17 cellular contexts compared by ENCODE assay signal in the genomic region with DNA sequence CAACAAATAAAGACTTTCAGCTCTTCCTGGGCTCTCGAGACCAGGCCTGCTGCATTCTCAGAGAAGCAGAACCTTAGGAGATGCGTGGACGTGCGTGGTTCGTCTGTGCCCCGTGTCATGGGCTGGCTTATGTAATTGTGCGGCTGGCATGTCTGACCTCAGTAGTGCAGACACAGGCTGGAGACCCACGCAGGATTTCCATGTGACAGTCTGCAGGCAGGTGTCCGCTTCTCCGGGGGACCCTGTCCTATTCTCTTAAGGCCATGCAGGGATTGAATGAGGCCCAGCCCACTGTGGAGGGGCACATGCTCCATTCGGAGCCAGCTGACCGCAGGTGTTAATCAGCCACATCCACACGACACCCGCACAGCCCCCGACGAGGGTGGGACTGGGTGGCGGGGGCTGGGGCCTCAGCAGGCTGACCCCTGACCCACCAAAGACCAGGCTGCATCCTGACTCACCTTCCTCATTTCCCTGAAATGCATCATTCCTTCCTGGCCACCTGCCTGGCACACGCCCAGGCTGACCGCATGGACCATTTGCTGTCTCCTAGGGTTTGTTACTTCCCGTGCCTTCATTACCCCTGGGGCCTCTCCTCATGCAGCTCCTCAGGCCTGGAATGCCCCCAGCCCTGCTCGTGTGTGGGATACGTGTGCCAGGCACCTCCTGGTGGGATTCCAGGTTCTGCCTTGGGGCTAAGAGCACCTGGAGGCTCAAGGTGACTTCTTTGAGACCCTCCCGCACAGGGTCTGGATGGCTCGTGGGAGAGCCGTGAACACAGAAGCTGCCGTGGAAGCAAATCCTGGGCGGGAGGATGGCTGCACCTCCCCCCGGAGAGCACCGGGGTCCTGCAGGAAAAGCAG. TPM values are rescaled to one million over a fixed set of nuclear protein-coding genes. Genes with fewer than 3 reads are reported as not detected.
DNase-seq lines count a peak whose midpoint lies in the region; ATAC-seq and TF ChIP-seq lines count a peak whose summit lies in the region.
"Had no signal": no experiment of that assay in that cellular context is flagged by ENCODE, and none has a peak within 500 bp of the region (broad histone marks: within the 10 kb centered on the region; RNA-seq: fewer than 3 reads in every experiment).

No MANE protein-coding gene starts in this region.

- BruUV-seq in HCT116 (replicated peaks; lab: Mats Ljungman, UMichigan), result no TSS peak

- TF ChIP-seq CTCF in HCT116 (IDR thresholded peaks at IDR 0.05 in 2 of 3, conservative IDR thresholded peaks at IDR 0.05 in 1 of 3; ENCODE audit: borderline replicate concordance in 1 of 3, insufficient read depth in 1 of 3, low read depth in 2 of 3, low read length in 2 of 3), result no peak
- TF ChIP-seq CTCF in right atrium auricular region (IDR thresholded peaks at IDR 0.05), result no peak
- no peak for TF ChIP-seq CTCF in type B pancreatic cell (conservative IDR thresholded peaks at IDR 0.05)
- TF ChIP-seq CTCF in osteoblast (IDR thresholded peaks at IDR 0.05; ENCODE audit: extremely low read depth, low read depth, low read length), result no peak
- TF ChIP-seq CTCF in GM10266 (IDR thresholded peaks at IDR 0.05; ENCODE audit: control insufficient read depth, insufficient read depth, low read depth, missing control alignments), result no peak

- H3K4me1 Mint-ChIP-seq in type B pancreatic cell (ENCODE audit: unreplicated experiment), result peaks cover 25% of the 10 kb centered on the region
- H3K4me1 Mint-ChIP-seq: activated CD8-positive, alpha-beta memory T cell treated with anti-CD3 and anti-CD28 coated beads, Interleukin-2, amount 10 ng/mL, durations not matched to agents 7 days and 5 days; CD4-positive, alpha-beta memory T cell had no signal

- DNase-seq in HCT116 (ENCODE audit: low read depth, low spot score), result no peak
- peak; percentile 47 for DNase-seq in cerebellar cortex (ENCODE audit: low spot score)
- no peak for DNase-seq in right atrium auricular region (ENCODE audit: low spot score)
- peak; percentile 47 for DNase-seq in sciatic nerve (ENCODE audit: low spot score)
- no peak for DNase-seq in type B pancreatic cell (ENCODE audit: extremely low spot score, unreplicated experiment)
- DNase-seq in activated CD8-positive, alpha-beta memory T cell treated with anti-CD3 and anti-CD28 coated beads for 24 hours, result no peak
- DNase-seq in osteoblast (ENCODE audit: insufficient read length, low spot score, missing footprints), result no peak
- no peak for DNase-seq in GM10266 (ENCODE audit: extremely low spot score)
- DNase-seq: activated CD8-positive, alpha-beta memory T cell treated with anti-CD3 and anti-CD28 coated beads, Interleukin-2, amount 10 ng/mL, durations not matched to agents 7 days and 5 days; CD4-positive, alpha-beta memory T cell; kidney glomerular epithelial cell; MV-4-11; NCI-H2081 treated with DMSO at 0.1 percent for 48 hours; stimulated activated CD4-positive, alpha-beta T cell treated with anti-CD3 and anti-CD28 coated beads, Interleukin-12 subunit alpha, Interleukin-12 subunit beta, amount 100 ng/mL, for 4 hours; stimulated activated naive CD4-positive, alpha-beta T cell treated with Interleukin-2 at 50 U/mL for 16 hours; T-helper 1 cell had no signal

- no peak overlapping the region for H3K9ac ChIP-seq in HCT116 (ENCODE audit: low read length)

- POLR2A ChIA-PET in HCT116 (lab: Charles Lee), result no interaction called here

- H3K27me3 ChIP-seq in HCT116 (ENCODE audit: insufficient read depth, low read length) (no peaks in the 10 kb centered on the region), right atrium auricular region (no peaks in the 10 kb centered on the region), osteoblast (ENCODE audit: insufficient read depth, low read length) (peaks cover 22% of the 10 kb centered on the region)

- H3K27me3 Mint-ChIP-seq in type B pancreatic cell, result no peaks in the 10 kb centered on the region
- H3K27me3 Mint-ChIP-seq: activated CD8-positive, alpha-beta memory T cell treated with anti-CD3 and anti-CD28 coated beads, Interleukin-2, amount 10 ng/mL, durations not matched to agents 7 days and 5 days; CD4-positive, alpha-beta memory T cell had no signal

- no peak overlapping the region for H3K4me3 Mint-ChIP-seq in type B pancreatic cell
- H3K4me3 Mint-ChIP-seq: activated CD8-positive, alpha-beta memory T cell treated with anti-CD3 and anti-CD28 coated beads, Interleukin-2, amount 10 ng/mL, durations not matched to agents 7 days and 5 days; CD4-positive, alpha-beta memory T cell had no signal

- no peaks in the 10 kb centered on the region for H3K79me2 ChIP-seq in HCT116 (ENCODE audit: insufficient read depth, low read length)
- H3K79me2 ChIP-seq in osteoblast (ENCODE audit: insufficient read depth, low read length), result no peaks in the 10 kb centered on the region

- no peaks in the 10 kb centered on the region for H3K9me2 ChIP-seq in HCT116 (ENCODE audit: insufficient read depth)

- no peaks in the 10 kb centered on the region for H3K36me3 Mint-ChIP-seq in type B pancreatic cell
- H3K36me3 Mint-ChIP-seq: activated CD8-positive, alpha-beta memory T cell treated with anti-CD3 and anti-CD28 coated beads, Interleukin-2, amount 10 ng/mL, durations not matched to agents 7 days and 5 days; CD4-positive, alpha-beta memory T cell had no signal

- H3K4me1 ChIP-seq in HCT116 (ENCODE audit: control insufficient read depth in 1 of 2, insufficient read depth in 2 of 2, low read length in 2 of 2) (peaks cover 0 to 6% of the 10 kb centered on the region in 2 experiments; a peak in 1 of 4 replicates), right atrium auricular region (peaks cover 0 to 10% of the 10 kb centered on the region in 2 donors), osteoblast (ENCODE audit: insufficient read depth, low read length) (no peaks in the 10 kb centered on the region)

- intact Hi-C loops in HCT116 (cut with micrococcal nuclease) (no loop called here), sciatic nerve (cut with DNase I) (no loop called here)

- no peak overlapping the region for H3K27ac Mint-ChIP-seq in type B pancreatic cell
- H3K27ac Mint-ChIP-seq: activated CD8-positive, alpha-beta memory T cell treated with anti-CD3 and anti-CD28 coated beads, Interleukin-2, amount 10 ng/mL, durations not matched to agents 7 days and 5 days; CD4-positive, alpha-beta memory T cell had no signal

- no peaks in the 10 kb centered on the region for H4K20me1 ChIP-seq in HCT116 (ENCODE audit: insufficient read depth)
- no peaks in the 10 kb centered on the region for H4K20me1 ChIP-seq in osteoblast (ENCODE audit: insufficient read depth, low read length)

- H3K9me3 Mint-ChIP-seq in type B pancreatic cell, result no peaks in the 10 kb centered on the region
- H3K9me3 Mint-ChIP-seq: CD4-positive, alpha-beta memory T cell had no signal

- CTCF ChIA-PET in HCT116 (lab: Charles Lee), result no interaction called here

- H3K4me2 ChIP-seq in HCT116 (ENCODE audit: low read length), result peak overlapping the region; percentile 32; the same call in 1 of the 2 replicates
- H3K4me2 ChIP-seq in osteoblast (ENCODE audit: insufficient read depth, low read length), result no peak overlapping the region

- H3K36me3 ChIP-seq in HCT116 (ENCODE audit: control insufficient read depth in 1 of 2, insufficient read depth in 2 of 2, low read length in 2 of 2) (no peaks in the 10 kb centered on the region), right atrium auricular region (no peaks in the 10 kb centered on the region), osteoblast (ENCODE audit: insufficient read depth, low read length) (no peaks in the 10 kb centered on the region)

- TF ChIP-seq RAD21 in HCT116 (IDR thresholded peaks at IDR 0.05; ENCODE audit: low read depth), result no peak

- H3K9me3 ChIP-seq in HCT116 (ENCODE audit: control insufficient read depth in 1 of 2, insufficient read depth in 1 of 2, low read depth in 1 of 2, low read length in 2 of 2) (no peaks in the 10 kb centered on the region), right atrium auricular region (no peaks in the 10 kb centered on the region), osteoblast (ENCODE audit: low read depth, low read length) (no peaks in the 10 kb centered on the region)

- no peak for ATAC-seq in HCT116
- ATAC-seq in sciatic nerve, result peak; percentile 6
- ATAC-seq: activated CD8-positive, alpha-beta memory T cell treated with anti-CD3 and anti-CD28 coated beads, Interleukin-2, amount 10 ng/mL, durations not matched to agents 7 days and 5 days; Panc1 had no signal

- RAD21 ChIA-PET in HCT116 (lab: Charles Lee; ENCODE audit: low non-redundant PET in 1 of 2, low total read pairs in 2 of 2, uncharacterized antibody in 2 of 2, unreplicated experiment in 2 of 2), result no interaction called here

- H3K4me3 ChIP-seq in HCT116 (replicated peaks in 1 of 2; ENCODE audit: low read depth in 1 of 2, low read length in 2 of 2), result no peak overlapping the region
- no peak overlapping the region for H3K4me3 ChIP-seq in right atrium auricular region
- no peak overlapping the region for H3K4me3 ChIP-seq in osteoblast (ENCODE audit: insufficient read depth, low read length)

- H2AFZ ChIP-seq in HCT116 (ENCODE audit: low read depth, low read length, poor library complexity, severe bottlenecking) (no peak overlapping the region), osteoblast (ENCODE audit: low read length) (no peak overlapping the region)

- H3K27ac ChIP-seq in HCT116 (ENCODE audit: low read depth, low read length) (no peak overlapping the region), right atrium auricular region (peak overlapping the region; percentile 75 to 78), osteoblast (ENCODE audit: low read depth, low read length) (no peak overlapping the region)

- no peak for TF ChIP-seq POLR2A in HCT116 (IDR thresholded peaks at IDR 0.05; ENCODE audit: borderline replicate concordance, extremely low read depth, insufficient read depth, insufficient read length)

TF ChIP-seq in HCT116, 20 proteins besides CTCF, POLR2A, EP300 and RAD21:
- TF ChIP-seq, protein P1, sequence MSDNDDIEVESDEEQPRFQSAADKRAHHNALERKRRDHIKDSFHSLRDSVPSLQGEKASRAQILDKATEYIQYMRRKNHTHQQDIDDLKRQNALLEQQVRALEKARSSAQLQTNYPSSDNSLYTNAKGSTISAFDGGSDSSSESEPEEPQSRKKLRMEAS (IDR thresholded peaks at IDR 0.05), result peak; percentile 52; the same call in 1 of the 2 replicates
- TF ChIP-seq FOSL1 (IDR thresholded peaks at IDR 0.05; ENCODE audit: low read depth) (no peak), ELF1 (IDR thresholded peaks at IDR 0.05; ENCODE audit: borderline replicate concordance, low read depth) (no peak)

RNA-seq across cellular contexts. Expression of a gene that starts 10.7 kb away (rescaled TPM):
- total RNA-seq in HCT116 (2021; ENCODE audit: unreplicated experiment), result 19.3 TPM
- polyA plus RNA-seq in HCT116 (2012), result 10.5 and 12.0 TPM in 2 replicates
- 10 to 100 TPM; 17.1 to 21.6 TPM for total RNA-seq in right atrium auricular region
- 64.1 TPM for total RNA-seq in sciatic nerve
- 37.3 and 46.9 TPM in 2 replicates for total RNA-seq in type B pancreatic cell (ENCODE audit: low replicate concordance)
- 6.5 TPM in 2 replicates for total RNA-seq in osteoblast

Comparison
In these comparisons a context has a peak if more than half of its experiments do, and no peak if none do; other contexts are left out.
1. DNase-seq: peak in cerebellar cortex (single experiment) and sciatic nerve (single experiment); none in HCT116 (single experiment), right atrium auricular region (single experiment), type B pancreatic cell (single experiment), activated CD8-positive, alpha-beta memory T cell treated with anti-CD3 and anti-CD28 coated beads for 24 hours (single experiment), osteoblast (single experiment) and GM10266 (single experiment).
2. H3K27ac ChIP-seq: peak in right atrium auricular region (2 of 2); none in HCT116 (single experiment) and osteoblast (single experiment).